ENCODE assay signal across 1 cellular context in the genomic region with DNA sequence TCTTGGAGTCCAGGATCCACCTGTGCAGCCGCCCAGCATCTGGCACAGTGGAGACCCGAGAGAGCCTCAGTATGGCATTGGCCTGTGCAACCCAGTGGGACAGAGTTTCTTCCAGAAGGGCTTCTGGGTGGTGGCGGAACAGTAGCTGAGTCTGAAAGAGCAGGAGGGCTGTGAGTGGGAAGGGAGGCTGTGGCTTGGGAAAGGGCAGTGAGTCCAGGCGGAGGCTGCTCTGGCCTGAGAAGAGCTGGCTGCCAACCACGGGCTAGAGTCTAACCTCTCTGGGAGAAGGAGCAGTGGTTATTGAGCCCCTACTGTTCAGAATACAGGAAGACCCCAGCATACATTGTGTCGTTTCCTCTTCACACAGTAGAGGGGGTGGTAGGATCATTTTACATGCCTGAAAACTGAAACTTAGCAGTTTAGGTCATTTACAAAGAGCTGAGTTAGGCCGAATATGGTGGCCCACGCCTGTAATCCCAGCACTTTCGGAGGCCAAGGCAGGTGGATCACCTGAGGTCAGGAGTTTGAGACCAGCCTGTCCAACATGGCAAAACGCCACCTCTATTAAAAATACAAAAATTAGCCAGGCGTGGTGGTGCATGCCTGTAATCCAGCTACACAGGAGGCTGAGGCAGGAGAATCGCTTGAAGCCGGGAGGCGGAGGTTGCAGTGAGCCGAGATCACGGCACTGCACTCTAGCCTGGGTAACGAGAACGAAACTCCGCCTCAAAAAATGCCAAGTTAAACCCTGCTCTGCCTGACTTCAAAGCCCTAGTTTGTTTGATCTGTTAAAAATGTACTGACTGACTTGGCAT.
TF ChIP-seq lines count a peak whose summit lies in the region.

No MANE protein-coding gene starts in this region.

TF ChIP-seq in H1, 55 proteins besides CTCF, POLR2A, EP300 and RAD21:
- TF ChIP-seq, protein P1, sequence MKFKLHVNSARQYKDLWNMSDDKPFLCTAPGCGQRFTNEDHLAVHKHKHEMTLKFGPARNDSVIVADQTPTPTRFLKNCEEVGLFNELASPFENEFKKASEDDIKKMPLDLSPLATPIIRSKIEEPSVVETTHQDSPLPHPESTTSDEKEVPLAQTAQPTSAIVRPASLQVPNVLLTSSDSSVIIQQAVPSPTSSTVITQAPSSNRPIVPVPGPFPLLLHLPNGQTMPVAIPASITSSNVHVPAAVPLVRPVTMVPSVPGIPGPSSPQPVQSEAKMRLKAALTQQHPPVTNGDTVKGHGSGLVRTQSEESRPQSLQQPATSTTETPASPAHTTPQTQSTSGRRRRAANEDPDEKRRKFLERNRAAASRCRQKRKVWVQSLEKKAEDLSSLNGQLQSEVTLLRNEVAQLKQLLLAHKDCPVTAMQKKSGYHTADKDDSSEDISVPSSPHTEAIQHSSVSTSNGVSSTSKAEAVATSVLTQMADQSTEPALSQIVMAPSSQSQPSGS (IDR thresholded peaks at IDR 0.05; ENCODE audit: low read length) = no peak
- peak; percentile 19; the same call in 1 of the 2 replicates for TF ChIP-seq POLR2AphosphoS5 (IDR thresholded peaks at IDR 0.05; ENCODE audit: low read depth, low read length)
